In the genomic region with DNA sequence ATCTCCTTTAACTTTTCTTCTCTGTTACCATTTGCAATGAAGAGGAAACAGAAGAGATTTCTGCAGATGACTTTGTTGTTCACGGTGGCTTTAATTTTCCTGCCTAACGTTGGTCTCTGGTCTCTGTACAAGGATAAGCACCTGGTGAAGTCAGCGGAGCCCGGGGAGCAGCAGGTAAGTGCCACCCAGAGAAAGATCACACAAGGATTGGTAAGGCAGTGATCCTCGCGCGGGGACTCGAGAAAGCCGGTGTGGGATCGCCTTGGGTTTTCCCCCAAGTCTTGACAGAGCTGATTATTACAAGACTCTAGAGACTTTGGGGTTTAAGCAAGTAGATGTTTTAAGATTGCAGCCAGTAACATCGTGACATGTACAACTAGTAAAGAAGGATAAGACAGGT, we compare ENCODE assay signal across 16 cellular contexts. TPM values are rescaled to one million over a fixed set of nuclear protein-coding genes. Genes with fewer than 3 reads are reported as not detected.
"Had no signal": no experiment of that assay in that cellular context is flagged by ENCODE, and none has a peak within 500 bp of the region (broad histone marks: within the 10 kb centered on the region; RNA-seq: fewer than 3 reads in every experiment).

No MANE protein-coding gene starts in this region.

- H3K4me3 ChIP-seq: lung, upper lobe of right lung had no signal

- H3K27ac ChIP-seq: brain microvascular endothelial cell, upper lobe of right lung had no signal

- H3K36me3 Mint-ChIP-seq: activated naive CD8-positive, alpha-beta T cell had no signal

- H3K9me3 Mint-ChIP-seq: activated CD4-positive, alpha-beta memory T cell treated with anti-CD3 and anti-CD28 coated beads, Interleukin-2, amount 10 ng/mL, durations not matched to agents 7 days and 5 days; dendritic cell treated with granulocyte-macrophage colony-stimulating factor and Interleukin-4, amounts not matched to agents 40 ng/mL and 50 ng/mL, for 4 days had no signal

- H3K27me3 ChIP-seq: brain microvascular endothelial cell had no signal

- ATAC-seq: left colon, right cardiac atrium had no signal

- H3K4me3 Mint-ChIP-seq: activated CD4-positive, alpha-beta memory T cell treated with anti-CD3 and anti-CD28 coated beads, Interleukin-2, amount 10 ng/mL, durations not matched to agents 7 days and 5 days; activated naive CD8-positive, alpha-beta T cell; dendritic cell treated with granulocyte-macrophage colony-stimulating factor and Interleukin-4, amounts not matched to agents 40 ng/mL and 50 ng/mL, for 4 days had no signal

- H3K36me3 ChIP-seq: brain microvascular endothelial cell, upper lobe of right lung had no signal

- H3K9me3 ChIP-seq: upper lobe of right lung had no signal

- DNase-seq: activated CD4-positive, alpha-beta memory T cell treated with anti-CD3 and anti-CD28 coated beads, Interleukin-2, amount 10 ng/mL, durations not matched to agents 7 days and 5 days; activated gamma-delta T cell; activated T-cell treated with anti-CD3 and anti-CD28 coated beads, Interleukin-2, amount 50 U/mL, for 48 hours; brain microvascular endothelial cell; cerebellar nuclear complex; hippocampal formation; left colon; right cardiac atrium; stimulated activated CD4-positive, alpha-beta T cell treated with anti-CD3 and anti-CD28 coated beads, Interleukin-2, amount 100 ng/mL, for 24 hours; stimulated activated naive CD4-positive, alpha-beta T cell; T-helper 9 cell; upper lobe of right lung had no signal

- H3K4me1 Mint-ChIP-seq: activated CD4-positive, alpha-beta memory T cell treated with anti-CD3 and anti-CD28 coated beads, Interleukin-2, amount 10 ng/mL, durations not matched to agents 7 days and 5 days had no signal

- H3K27ac Mint-ChIP-seq: activated CD4-positive, alpha-beta memory T cell treated with anti-CD3 and anti-CD28 coated beads, Interleukin-2, amount 10 ng/mL, durations not matched to agents 7 days and 5 days; activated naive CD8-positive, alpha-beta T cell; dendritic cell treated with granulocyte-macrophage colony-stimulating factor and Interleukin-4, amounts not matched to agents 40 ng/mL and 50 ng/mL, for 4 days had no signal

RNA-seq across cellular contexts. Expression of gene GALNTL6, which starts 1.3 kb away (rescaled TPM):
- total RNA-seq: activated CD4-positive, alpha-beta memory T cell treated with anti-CD3 and anti-CD28 coated beads, Interleukin-2, amount 10 ng/mL, durations not matched to agents 7 days and 5 days; right cardiac atrium had no signal
- polyA plus RNA-seq: esophagus, right cardiac atrium had no signal
